Comparison of ENCODE assay signal across 1 cellular context in genomic region chr18:13608791-13609552, GRCh38.
TF ChIP-seq lines count a peak whose summit lies in the region.

No MANE protein-coding gene starts in this region.

TF ChIP-seq in WTC11, 78 proteins besides CTCF, POLR2A, EP300 and RAD21 (continued from another document):
- no peak for TF ChIP-seq ZMAT4 (CRISPR knock-in tag; IDR thresholded peaks at IDR 0.05)
